ENCODE assay signal across 8 cellular contexts in genomic region chr19:7925171-7925837, GRCh38. TPM values are rescaled to one million over a fixed set of nuclear protein-coding genes. Genes with fewer than 3 reads are reported as not detected.
DNase-seq lines count a peak whose midpoint lies in the region; ATAC-seq and TF ChIP-seq lines count a peak whose summit lies in the region.

No MANE protein-coding gene starts in this region.

- H3K9ac ChIP-seq in adipocyte (ENCODE audit: low read length) (no peak overlapping the region), skeletal muscle satellite cell (ENCODE audit: low read depth, low read length) (no peak overlapping the region)

- H3K4me3 ChIP-seq in GM12864 (ENCODE audit: low read depth, low read length) (peak overlapping the region; percentile 28; the same call in 1 of the 2 replicates), NB4 (ENCODE audit: low read depth, low read length) (no peak overlapping the region), adipocyte (ENCODE audit: low read length) (peak overlapping the region; percentile 56), skeletal muscle satellite cell (ENCODE audit: low read length) (peak overlapping the region; percentile 55)

- peak; percentile 83 for TF ChIP-seq CTCF in GM12864 (IDR thresholded peaks at IDR 0.05; ENCODE audit: low read depth, low read length, missing control alignments)
- TF ChIP-seq CTCF in NB4 (IDR thresholded peaks at IDR 0.05; ENCODE audit: low read depth, low read length): peak; percentile 84

- peak overlapping the region; percentile 74 to 85 (median 78) for H3K4me3 Mint-ChIP-seq in T-cell

- no peak for DNase-seq in GM12864 (ENCODE audit: low read depth)
- DNase-seq in NB4 (ENCODE audit: low read depth): peak; percentile 87
- peak; percentile 49 to 83 (median 72) for DNase-seq in T-cell
- peak; percentile 89 for DNase-seq in adipocyte (ENCODE audit: low read depth)
- DNase-seq in iPS DF 4.7 (ENCODE audit: extremely low read depth, low spot score): peak; percentile 78

- no peaks in the 10 kb centered on the region for H3K36me3 Mint-ChIP-seq in T-cell

- no peaks in the 10 kb centered on the region for H3K9me3 Mint-ChIP-seq in T-cell

- H3K27ac Mint-ChIP-seq in T-cell: peak overlapping the region in 1 of 2 donors; percentile 66

- H3K4me1 Mint-ChIP-seq in T-cell: peaks cover 14 to 39% (median 22%) of the 10 kb centered on the region in 3 donors

- peak in 3 of 4 experiments; percentile 15 to 26 (median 20) for ATAC-seq in T-cell (replicated peaks in 1 of 4)
- no peak for ATAC-seq in HG02763 (IDR thresholded peaks at IDR 0.05; ENCODE audit: unreplicated experiment)
- ATAC-seq in GM18498 (IDR thresholded peaks at IDR 0.05; ENCODE audit: unreplicated experiment): no peak

- POLR2A ChIA-PET in T-cell (lab: Charles Lee): no interaction called here

- no peaks in the 10 kb centered on the region for H3K27me3 Mint-ChIP-seq in T-cell

- CTCF ChIA-PET in T-cell (lab: Charles Lee): no interaction called here

- H3K36me3 ChIP-seq in adipocyte (ENCODE audit: control insufficient read depth, insufficient read depth, low read length, severe bottlenecking) (peaks cover 14% of the 10 kb centered on the region), skeletal muscle satellite cell (ENCODE audit: insufficient read depth, low read length) (peaks cover 22% of the 10 kb centered on the region)

- TF ChIP-seq POLR2A in NB4 (IDR thresholded peaks at IDR 0.05; ENCODE audit: extremely low read depth, insufficient read length): no peak

- no peaks in the 10 kb centered on the region for H3K27me3 ChIP-seq in adipocyte (replicated peaks; ENCODE audit: control insufficient read depth, insufficient read depth, low read length)
- no peaks in the 10 kb centered on the region for H3K27me3 ChIP-seq in skeletal muscle satellite cell (ENCODE audit: control insufficient read depth, insufficient read depth, low read length)

- H3K9me3 ChIP-seq in adipocyte (ENCODE audit: control insufficient read depth, low read length) (no peaks in the 10 kb centered on the region), skeletal muscle satellite cell (replicated peaks; ENCODE audit: low read length) (no peaks in the 10 kb centered on the region)

- peak overlapping the region; percentile 69 for H3K4me2 ChIP-seq in skeletal muscle satellite cell (ENCODE audit: low read length)

- peaks cover 36% of the 10 kb centered on the region for H3K4me1 ChIP-seq in adipocyte (ENCODE audit: control insufficient read depth, insufficient read depth, low read length)
- H3K4me1 ChIP-seq in skeletal muscle satellite cell (ENCODE audit: control insufficient read depth, insufficient read depth, low read length): peaks cover 55% of the 10 kb centered on the region

RNA-seq across cellular contexts. Expression of gene CTXN1, which starts 0.6 kb away (rescaled TPM):
- under 1 TPM in 4 of 5 donors, not detected in 1; 0.19 to 0.47 (median 0.30) TPM for total RNA-seq in T-cell
- total RNA-seq in skeletal muscle satellite cell (2012; rRNA removed): 0.66 and 0.76 TPM in 2 replicates

RNA-seq across cellular contexts. Expression of gene SNAPC2, which starts 5.2 kb away (rescaled TPM):
- total RNA-seq in T-cell: 10 to 100 TPM in 4 of 5 donors, 1 to 10 TPM in 1; 9.0 to 22.9 (median 18.6) TPM
- 39.8 and 44.8 TPM in 2 replicates for total RNA-seq in skeletal muscle satellite cell (2012; rRNA removed)

RNA-seq across cellular contexts. Expression of gene TGFBR3L, which starts 10.7 kb away (rescaled TPM):
- total RNA-seq in T-cell: 1 to 10 TPM in 3 of 5 donors, under 1 TPM in 2; 0.76 to 4.5 (median 1.3) TPM
- total RNA-seq in skeletal muscle satellite cell (2012; rRNA removed): 0.25 TPM in 1 of 2 replicates, not detected in the other

RNA-seq across cellular contexts. Expression of gene TIMM44, which starts 18.2 kb away (rescaled TPM):
- 10 to 100 TPM; 72.7 to 99.4 (median 90.3) TPM for total RNA-seq in T-cell
- 46.5 and 66.9 TPM in 2 replicates for total RNA-seq in skeletal muscle satellite cell (2012; rRNA removed)

RNA-seq across cellular contexts. Expression of gene MAP2K7, which starts 21.6 kb away (rescaled TPM):
- total RNA-seq in T-cell: 10 to 100 TPM; 68.1 to 93.1 (median 73.5) TPM
- total RNA-seq in skeletal muscle satellite cell (2012; rRNA removed): 5.6 and 10.7 TPM in 2 replicates

Comparison
In these comparisons a context has a peak if more than half of its experiments do, and no peak if none do; other contexts are left out.
1. ATAC-seq: peak in T-cell (3 of 4); none in HG02763 (single experiment) and GM18498 (single experiment).